Comparison of ENCODE assay signal across 24 cellular contexts in genomic region chr2:42324244-42324643, GRCh38. TPM values are rescaled to one million over a fixed set of nuclear protein-coding genes. Genes with fewer than 3 reads are reported as not detected.
DNase-seq lines count a peak whose midpoint lies in the region; ATAC-seq and TF ChIP-seq lines count a peak whose summit lies in the region.
"Had no signal": no experiment of that assay in that cellular context is flagged by ENCODE, and none has a peak within 500 bp of the region (broad histone marks: within the 10 kb centered on the region; RNA-seq: fewer than 3 reads in every experiment).

No MANE protein-coding gene starts in this region.

- DNase-seq in natural killer cell treated with Interleukin-12 subunit alpha and Interleukin-12 subunit beta and Interleukin-15 and Interleukin-18, amount 100 ng/mL, for 72 hours (ENCODE audit: low spot score), result no peak
- DNase-seq in natural killer cell, result no peak
- no peak for DNase-seq in T-cell
- no peak for DNase-seq in central memory CD8-positive, alpha-beta T cell (ENCODE audit: low spot score in 2 of 2)
- no peak for DNase-seq in stimulated activated naive B cell treated with anti-CD40 and anti-IgM and Interleukin-4, amounts not matched to agents 10 μg/mL and 1 μg/mL and 100 μg/mL, for 72 hours
- DNase-seq in NCI-H187 treated with DMSO at 0.1 percent for 48 hours (lab: John Stamatoyannopoulos, UW), result no peak
- no peak for DNase-seq in NK-92 (lab: John Stamatoyannopoulos, UW; ENCODE audit: unreplicated experiment)
- DNase-seq: AML-193, DMS53, GDM1, GM23248, H7, IMR-90, KG1, MG63, NCI-H2029 treated with DMSO at 0.1 percent for 48 hours, NCI-H446 treated with DMSO at 0.1 percent for 48 hours, NCI-H526 treated with DMSO at 0.1 percent for 48 hours, Right ventricle myocardium superior, RPMI8226 had no signal

- TF ChIP-seq POLR2A in gastroesophageal sphincter (IDR thresholded peaks at IDR 0.05), result no peak

- ATAC-seq in natural killer cell treated with Interleukin-12 subunit alpha and Interleukin-12 subunit beta and Interleukin-15 and Interleukin-18, amount 100 ng/mL, for 72 hours, result no peak
- ATAC-seq in natural killer cell (no peak), T-cell (replicated peaks in 1 of 4) (no peak), gastroesophageal sphincter (no peak)
- no peak for ATAC-seq in central memory CD8-positive, alpha-beta T cell (replicated peaks; ENCODE audit: extremely low read depth, poor library complexity, severe bottlenecking)
- no peak for ATAC-seq in stimulated activated naive B cell treated with anti-CD40 and anti-IgM and Interleukin-4, amounts not matched to agents 10 μg/mL and 1 μg/mL and 100 μg/mL, for 72 hours (replicated peaks)
- ATAC-seq: A549, GM12878 had no signal

- H3K4me3 ChIP-seq in gastroesophageal sphincter, result no peak overlapping the region
- H3K4me3 ChIP-seq: A549; BLaER1 treated with 17β-estradiol and CSF1 and Interleukin-3, amounts not matched to agents 10 nM and 100 nM; GM12878; GM23248; MG63 had no signal

- no peaks in the 10 kb centered on the region for H3K27me3 Mint-ChIP-seq in natural killer cell treated with Interleukin-12 subunit alpha and Interleukin-12 subunit beta and Interleukin-15 and Interleukin-18, amount 100 ng/mL, for 72 hours
- H3K27me3 Mint-ChIP-seq in natural killer cell (ENCODE audit: low read depth in 2 of 2), result no peaks in the 10 kb centered on the region
- H3K27me3 Mint-ChIP-seq in T-cell, result no peaks in the 10 kb centered on the region
- no peaks in the 10 kb centered on the region for H3K27me3 Mint-ChIP-seq in central memory CD8-positive, alpha-beta T cell
- no peaks in the 10 kb centered on the region for H3K27me3 Mint-ChIP-seq in stimulated activated naive B cell treated with anti-CD40 and anti-IgM and Interleukin-4, amounts not matched to agents 10 μg/mL and 1 μg/mL and 100 μg/mL, for 72 hours

- peak overlapping the region; percentile 26 to 51 for H3K27ac Mint-ChIP-seq in natural killer cell treated with Interleukin-12 subunit alpha and Interleukin-12 subunit beta and Interleukin-15 and Interleukin-18, amount 100 ng/mL, for 72 hours
- peak overlapping the region in 1 of 2 donors; percentile 16 for H3K27ac Mint-ChIP-seq in natural killer cell
- peak overlapping the region; percentile 46 to 79 for H3K27ac Mint-ChIP-seq in T-cell
- H3K27ac Mint-ChIP-seq in central memory CD8-positive, alpha-beta T cell (ENCODE audit: low read depth), result peak overlapping the region; percentile 79
- peak overlapping the region; percentile 9 for H3K27ac Mint-ChIP-seq in stimulated activated naive B cell treated with anti-CD40 and anti-IgM and Interleukin-4, amounts not matched to agents 10 μg/mL and 1 μg/mL and 100 μg/mL, for 72 hours

- no peaks in the 10 kb centered on the region for H3K9me3 ChIP-seq in gastroesophageal sphincter
- H3K9me3 ChIP-seq: A549; BLaER1 treated with 17β-estradiol and CSF1 and Interleukin-3, amounts not matched to agents 10 nM and 100 nM; MG63 had no signal

- CTCF ChIA-PET in T-cell (lab: Charles Lee), result interaction anchor here in 1 of 2 donors (0.6 kb wide), 1 partner anchor 1523 kb away, joined by 4 read pairs; no protein-coding TSS in a partner anchor

- peaks cover 0 to 34% of the 10 kb centered on the region in 2 donors for H3K36me3 ChIP-seq in gastroesophageal sphincter

- TF ChIP-seq CTCF in natural killer cell (IDR thresholded peaks at IDR 0.05), result no peak
- no peak for TF ChIP-seq CTCF in gastroesophageal sphincter (IDR thresholded peaks at IDR 0.05)

- no peak for TF ChIP-seq EP300 in gastroesophageal sphincter (IDR thresholded peaks at IDR 0.05)

- no peak overlapping the region for H3K4me3 Mint-ChIP-seq in natural killer cell treated with Interleukin-12 subunit alpha and Interleukin-12 subunit beta and Interleukin-15 and Interleukin-18, amount 100 ng/mL, for 72 hours
- no peak overlapping the region for H3K4me3 Mint-ChIP-seq in natural killer cell
- H3K4me3 Mint-ChIP-seq in T-cell, result no peak overlapping the region
- H3K4me3 Mint-ChIP-seq in central memory CD8-positive, alpha-beta T cell, result no peak overlapping the region
- H3K4me3 Mint-ChIP-seq in stimulated activated naive B cell treated with anti-CD40 and anti-IgM and Interleukin-4, amounts not matched to agents 10 μg/mL and 1 μg/mL and 100 μg/mL, for 72 hours, result no peak overlapping the region

- H3K36me3 Mint-ChIP-seq in natural killer cell treated with Interleukin-12 subunit alpha and Interleukin-12 subunit beta and Interleukin-15 and Interleukin-18, amount 100 ng/mL, for 72 hours, result peaks cover 8% of the 10 kb centered on the region
- H3K36me3 Mint-ChIP-seq in natural killer cell (peaks cover under 1% of the 10 kb centered on the region), T-cell (peaks cover 51% of the 10 kb centered on the region)
- peaks cover 26% of the 10 kb centered on the region for H3K36me3 Mint-ChIP-seq in central memory CD8-positive, alpha-beta T cell (ENCODE audit: insufficient read depth)
- peaks cover 13 to 29% of the 10 kb centered on the region in 2 donors for H3K36me3 Mint-ChIP-seq in stimulated activated naive B cell treated with anti-CD40 and anti-IgM and Interleukin-4, amounts not matched to agents 10 μg/mL and 1 μg/mL and 100 μg/mL, for 72 hours

- H3K27me3 ChIP-seq in gastroesophageal sphincter, result no peaks in the 10 kb centered on the region
- H3K27me3 ChIP-seq: BLaER1 treated with 17β-estradiol and CSF1 and Interleukin-3, amounts not matched to agents 10 nM and 100 nM; MG63 had no signal

- H3K9me3 Mint-ChIP-seq in natural killer cell treated with Interleukin-12 subunit alpha and Interleukin-12 subunit beta and Interleukin-15 and Interleukin-18, amount 100 ng/mL, for 72 hours, result no peaks in the 10 kb centered on the region
- no peaks in the 10 kb centered on the region for H3K9me3 Mint-ChIP-seq in natural killer cell
- H3K9me3 Mint-ChIP-seq in T-cell, result no peaks in the 10 kb centered on the region
- H3K9me3 Mint-ChIP-seq in central memory CD8-positive, alpha-beta T cell, result no peaks in the 10 kb centered on the region
- no peaks in the 10 kb centered on the region for H3K9me3 Mint-ChIP-seq in stimulated activated naive B cell treated with anti-CD40 and anti-IgM and Interleukin-4, amounts not matched to agents 10 μg/mL and 1 μg/mL and 100 μg/mL, for 72 hours

- 93 to 100% methylated on average over 3 to 4 of the region's 4 CpGs for WGBS in gastroesophageal sphincter (ENCODE audit: low coverage in 1 of 2), 2 donors

- no peak overlapping the region for H3K27ac ChIP-seq in gastroesophageal sphincter
- H3K27ac ChIP-seq: A549, GM23248 had no signal

- H3K4me1 Mint-ChIP-seq in natural killer cell treated with Interleukin-12 subunit alpha and Interleukin-12 subunit beta and Interleukin-15 and Interleukin-18, amount 100 ng/mL, for 72 hours (ENCODE audit: low read depth in 2 of 2), result peaks cover 0 to 3% of the 10 kb centered on the region in 2 donors
- H3K4me1 Mint-ChIP-seq in natural killer cell (peaks cover 0 to under 1% of the 10 kb centered on the region in 2 donors), T-cell (peaks cover 17 to 26% (median 20%) of the 10 kb centered on the region in 3 donors)
- H3K4me1 Mint-ChIP-seq in central memory CD8-positive, alpha-beta T cell, result peaks cover 10% of the 10 kb centered on the region
- H3K4me1 Mint-ChIP-seq in stimulated activated naive B cell treated with anti-CD40 and anti-IgM and Interleukin-4, amounts not matched to agents 10 μg/mL and 1 μg/mL and 100 μg/mL, for 72 hours, result no peaks in the 10 kb centered on the region

- POLR2A ChIA-PET in T-cell (lab: Charles Lee), result no interaction called here

- H3K4me1 ChIP-seq in gastroesophageal sphincter, result no peaks in the 10 kb centered on the region
- H3K4me1 ChIP-seq: BLaER1 treated with 17β-estradiol and CSF1 and Interleukin-3, amounts not matched to agents 10 nM and 100 nM had no signal

- intact Hi-C loops in natural killer cell (cut with micrococcal nuclease), result no loop called here

RNA-seq across cellular contexts. Expression of gene COX7A2L, which starts 36.8 kb away (rescaled TPM):
- 100 to 1,000 TPM in 1 of 2 donors, 10 to 100 TPM in 1; 70.8 to 102 TPM for total RNA-seq in natural killer cell treated with Interleukin-12 subunit alpha and Interleukin-12 subunit beta and Interleukin-15 and Interleukin-18, amount 100 ng/mL, for 72 hours
- 10 to 100 TPM; 45.8 to 59.1 (median 58.1) TPM for total RNA-seq in natural killer cell
- 10 to 100 TPM; 59.6 to 76.4 (median 72.6) TPM for total RNA-seq in T-cell
- 100 to 1,000 TPM in 3 of 4 donors, 10 to 100 TPM in 1; 85.3 to 131 (median 113) TPM for total RNA-seq in gastroesophageal sphincter
